22 cellular contexts compared by ENCODE assay signal in genomic region chr15:22892333-22892732, GRCh38. TPM values are rescaled to one million over a fixed set of nuclear protein-coding genes. Genes with fewer than 3 reads are reported as not detected.
DNase-seq lines count a peak whose midpoint lies in the region; TF ChIP-seq lines count a peak whose summit lies in the region.
"Had no signal": no experiment of that assay in that cellular context is flagged by ENCODE, and none has a peak within 500 bp of the region (broad histone marks: within the 10 kb centered on the region; RNA-seq: fewer than 3 reads in every experiment).

No MANE protein-coding gene starts in this region.

- peak overlapping the region; percentile 59 for H3K9ac ChIP-seq in endodermal cell (ENCODE audit: extremely low read depth, low read length, poor library complexity, severe bottlenecking)

- no peaks in the 10 kb centered on the region for H3K27me3 ChIP-seq in cardiac muscle cell
- H3K27me3 ChIP-seq in right atrium auricular region, result no peaks in the 10 kb centered on the region
- H3K27me3 ChIP-seq in endodermal cell (ENCODE audit: control insufficient read depth, insufficient read depth, low read length, poor library complexity, severe bottlenecking), result no peaks in the 10 kb centered on the region

- H3K4me1 Mint-ChIP-seq in endodermal cell (peaks cover 16% of the 10 kb centered on the region), neural crest cell (no peaks in the 10 kb centered on the region)
- H3K4me1 Mint-ChIP-seq: CD14-positive monocyte had no signal

- peak overlapping the region; percentile 44 for H3K4me3 Mint-ChIP-seq in endodermal cell
- no peak overlapping the region for H3K4me3 Mint-ChIP-seq in neural crest cell
- H3K4me3 Mint-ChIP-seq: CD14-positive monocyte had no signal

- no peak for TF ChIP-seq CTCF in cardiac muscle cell (IDR thresholded peaks at IDR 0.05; ENCODE audit: low read depth, low read length)
- no peak for TF ChIP-seq CTCF in right atrium auricular region (IDR thresholded peaks at IDR 0.05)
- no peak for TF ChIP-seq CTCF in endodermal cell (conservative IDR thresholded peaks at IDR 0.05)
- TF ChIP-seq CTCF in neural crest cell (conservative IDR thresholded peaks at IDR 0.05), result no peak

- peaks cover 57% of the 10 kb centered on the region for H3K36me3 Mint-ChIP-seq in endodermal cell (ENCODE audit: low read depth)
- peaks cover 12% of the 10 kb centered on the region for H3K36me3 Mint-ChIP-seq in neural crest cell (ENCODE audit: low read depth)

- H3K4me1 ChIP-seq in cardiac muscle cell (ENCODE audit: low read depth) (peaks cover 8% of the 10 kb centered on the region), right atrium auricular region (no peaks in the 10 kb centered on the region), endodermal cell (ENCODE audit: control insufficient read depth, insufficient read depth, low read length) (peaks cover 14% of the 10 kb centered on the region)

- no peaks in the 10 kb centered on the region for H3K27me3 Mint-ChIP-seq in endodermal cell (ENCODE audit: insufficient read depth)
- H3K27me3 Mint-ChIP-seq in neural crest cell (ENCODE audit: low read depth), result no peaks in the 10 kb centered on the region

- H3K27ac ChIP-seq in cardiac muscle cell (peak overlapping the region; percentile 55), right atrium auricular region (no peak overlapping the region), endodermal cell (ENCODE audit: low read depth, low read length) (peak overlapping the region; percentile 19)
- H3K27ac ChIP-seq: 22Rv1 had no signal

- H3K27ac Mint-ChIP-seq in endodermal cell, result peak overlapping the region; percentile 91
- H3K27ac Mint-ChIP-seq in neural crest cell (ENCODE audit: unreplicated experiment), result peak overlapping the region; percentile 30

- H3K36me3 ChIP-seq in cardiac muscle cell, result no peaks in the 10 kb centered on the region
- peaks cover 26% of the 10 kb centered on the region for H3K36me3 ChIP-seq in right atrium auricular region
- H3K36me3 ChIP-seq in endodermal cell (ENCODE audit: control insufficient read depth, insufficient read depth, low read length), result peaks cover 51% of the 10 kb centered on the region

- H3K9me3 Mint-ChIP-seq in endodermal cell (no peaks in the 10 kb centered on the region), neural crest cell (no peaks in the 10 kb centered on the region)
- H3K9me3 Mint-ChIP-seq: CD14-positive monocyte had no signal

- no peaks in the 10 kb centered on the region for H3K9me3 ChIP-seq in cardiac muscle cell (ENCODE audit: low read depth)
- H3K9me3 ChIP-seq in right atrium auricular region, result no peaks in the 10 kb centered on the region
- H3K9me3 ChIP-seq in endodermal cell (ENCODE audit: control insufficient read depth, low read length), result no peaks in the 10 kb centered on the region

- WGBS in endodermal cell (ENCODE audit: insufficient coverage in 1 of 2, insufficient read length in 1 of 2), 2 experiments, result 54 to 82% methylated on average over 2 to 9 of the region's 9 CpGs

- H3K4me3 ChIP-seq in cardiac muscle cell, result no peak overlapping the region
- no peak overlapping the region for H3K4me3 ChIP-seq in right atrium auricular region
- peak overlapping the region; percentile 59 for H3K4me3 ChIP-seq in endodermal cell (ENCODE audit: low read length)

- peak in 1 of 2 donors; percentile 3 for DNase-seq in cardiac muscle cell (ENCODE audit: low read depth in 1 of 2, low spot score in 1 of 2)
- DNase-seq in right atrium auricular region (ENCODE audit: low spot score), result no peak
- peak; percentile 74 for DNase-seq in endodermal cell
- no peak for DNase-seq in neural crest cell (ENCODE audit: low read depth, low spot score)
- no peak for DNase-seq in kidney glomerular epithelial cell (lab: John Stamatoyannopoulos, UW)
- DNase-seq in SHP77 treated with DMSO at 0.1 percent for 48 hours (lab: John Stamatoyannopoulos, UW), result no peak
- DNase-seq in A172 (ENCODE audit: low spot score), result no peak
- no peak for DNase-seq in NK-92 (lab: John Stamatoyannopoulos, UW; ENCODE audit: unreplicated experiment)
- DNase-seq: DMS 273 treated with DMSO at 0.1 percent for 48 hours, DND-41, GDM1, GOT3, KG1, NCI-H1417, NCI-H187 treated with DMSO at 0.1 percent for 48 hours, NCI-H2227 treated with DMSO at 0.1 percent for 48 hours, NCI-H510A treated with DMSO at 0.1 percent for 48 hours, NCI-H774, OCI-M1, SIG-M5 had no signal

RNA-seq across cellular contexts. Expression of gene NIPA2, which starts 53.9 kb away (rescaled TPM):
- total RNA-seq in cardiac muscle cell (49.8 and 80.7 TPM in 2 replicates), right atrium auricular region (10 to 100 TPM; 28.1 to 34.3 TPM), endodermal cell (10 to 100 TPM; 57.0 to 58.3 TPM), neural crest cell (49.9 and 53.5 TPM in 2 replicates)
- 58.0 and 64.2 TPM in 2 replicates for polyA plus RNA-seq in cardiac muscle cell
- polyA plus RNA-seq in endodermal cell (2013, experiment 1 of 2), result 48.5 TPM
- polyA plus RNA-seq in endodermal cell (2013, experiment 2 of 2), result 43.7 TPM
- total RNA-seq in A172 (2014; rRNA removed; shearing (Covaris generic)), result 96.1 and 118 TPM in 2 replicates

Comparison
In these comparisons a context has a peak if more than half of its experiments do, and no peak if none do; other contexts are left out.
1. H3K27ac ChIP-seq: peak in cardiac muscle cell (single experiment) and endodermal cell (single experiment); none in right atrium auricular region (0 of 2).